Comparison of ENCODE assay signal across 20 cellular contexts in the genomic region with DNA sequence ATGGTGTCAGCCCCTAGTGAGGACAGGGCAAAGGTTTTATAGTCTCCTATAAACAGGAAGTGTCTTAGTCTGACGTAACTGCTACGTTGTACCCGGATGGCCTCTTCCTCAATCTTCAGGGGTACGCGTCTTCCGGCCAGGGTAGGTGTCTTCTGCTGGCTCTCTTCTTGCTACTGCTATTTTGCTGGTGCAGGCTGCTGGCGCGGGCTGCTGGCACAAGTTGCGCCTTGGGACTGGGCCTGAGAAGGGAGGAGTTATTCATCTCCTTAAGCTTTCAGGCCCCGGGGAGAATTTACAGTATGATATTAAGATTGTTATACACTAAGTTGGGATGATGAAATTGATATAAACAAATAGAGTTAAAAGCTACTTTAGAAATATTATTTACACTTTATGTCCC.
"Had no signal": no experiment of that assay in that cellular context is flagged by ENCODE, and none has a peak within 500 bp of the region (broad histone marks: within the 10 kb centered on the region; RNA-seq: fewer than 3 reads in every experiment).

No MANE protein-coding gene starts in this region.

- H3K9me3 ChIP-seq: esophagus muscularis mucosa, lower lobe of right lung, right lobe of liver, thoracic aorta had no signal

- H3K4me3 ChIP-seq: esophagus muscularis mucosa, lower lobe of right lung, right lobe of liver, thoracic aorta had no signal

- H3K79me2 ChIP-seq: parathyroid adenoma had no signal

- FAIRE-seq: colon, frontal cortex had no signal

- H3K36me3 ChIP-seq: esophagus muscularis mucosa, lower lobe of right lung, right lobe of liver, thoracic aorta had no signal

- H3K27ac ChIP-seq: epithelial cell of prostate, esophagus muscularis mucosa, lower lobe of right lung, parathyroid adenoma, right lobe of liver, thoracic aorta had no signal

- H3K4me1 ChIP-seq: esophagus muscularis mucosa, lower lobe of right lung, parathyroid adenoma, right lobe of liver had no signal

- H3K27me3 ChIP-seq: esophagus muscularis mucosa, right lobe of liver had no signal

- H3K9ac ChIP-seq: parathyroid adenoma had no signal

- H2AFZ ChIP-seq: parathyroid adenoma had no signal

- DNase-seq: cerebellar nuclear complex; effector CD8-positive, alpha-beta T cell; endodermal cell; hypothalamus; immature natural killer cell; islet precursor cell; left ventricle myocardium superior; lower lobe of right lung; natural killer cell; right lobe of liver; stimulated activated CD4-positive, alpha-beta T cell treated with anti-CD3 and anti-CD28 coated beads, Interleukin-2, amount 100 ng/mL, for 24 hours; stimulated activated CD4-positive, alpha-beta T cell treated with anti-CD3 and anti-CD28 coated beads, Interleukin-4, amount 100 ng/mL, for 24 hours; stimulated activated naive CD4-positive, alpha-beta T cell treated with Interleukin-2 at 50 U/mL for 16 hours; substantia nigra had no signal
